ENCODE assay signal across 1 cellular context in genomic region chr15:22877122-22877521, GRCh38.
TF ChIP-seq lines count a peak whose summit lies in the region.

No MANE protein-coding gene starts in this region.

TF ChIP-seq in HepG2, 621 proteins besides CTCF, POLR2A, EP300 and RAD21:
- TF ChIP-seq SIN3A (IDR thresholded peaks at IDR 0.05; ENCODE audit: borderline replicate concordance, low read depth, low read length) = no peak
- no peak for TF ChIP-seq REPIN1 (CRISPR knock-in tag; IDR thresholded peaks at IDR 0.05; ENCODE audit: borderline replicate concordance, low read depth)
- no peak for TF ChIP-seq ZFX (CRISPR knock-in tag; IDR thresholded peaks at IDR 0.05; ENCODE audit: low read depth)
- peak; percentile 93; the same call in 1 of the 2 replicates for TF ChIP-seq ZNF564 (CRISPR knock-in tag; IDR thresholded peaks at IDR 0.05)
- no peak for TF ChIP-seq REL (CRISPR knock-in tag; conservative IDR thresholded peaks at IDR 0.05)
- TF ChIP-seq TERF1 (CRISPR knock-in tag; IDR thresholded peaks at IDR 0.05) = no peak
TF ChIP-seq in HepG2: peak in this region for 1.
